ENCODE assay signal across 8 cellular contexts in the genomic region with DNA sequence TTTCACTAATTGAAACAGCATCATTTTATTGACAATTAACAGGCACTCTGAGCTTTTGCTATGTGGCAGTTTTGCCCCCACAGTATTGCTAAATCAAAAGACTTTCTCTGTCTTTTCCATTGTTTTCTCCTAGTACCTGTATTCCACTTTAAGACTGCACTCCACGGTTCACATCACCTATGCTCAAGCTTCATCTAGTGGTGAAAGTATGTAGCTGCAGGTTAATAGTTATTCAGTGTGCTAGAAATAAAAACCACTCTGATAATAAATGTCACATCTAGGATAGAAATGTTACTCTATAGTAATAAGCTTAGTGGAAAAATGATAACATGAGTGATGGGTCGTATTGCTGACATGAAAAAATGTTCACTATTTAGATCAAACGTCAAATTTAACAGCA. TPM values are rescaled to one million over a fixed set of nuclear protein-coding genes. Genes with fewer than 3 reads are reported as not detected.
DNase-seq lines count a peak whose midpoint lies in the region; ATAC-seq and TF ChIP-seq lines count a peak whose summit lies in the region.

No MANE protein-coding gene starts in this region.

- H4K20me1 ChIP-seq in DOHH2 (ENCODE audit: control insufficient read depth, insufficient read depth, low read depth, low read length) (no peaks in the 10 kb centered on the region), mammary epithelial cell (ENCODE audit: insufficient read depth, low read length) (peaks cover 4% of the 10 kb centered on the region)

- H3K4me1 ChIP-seq in DOHH2 (ENCODE audit: control insufficient read depth, low read length) (no peaks in the 10 kb centered on the region), mammary epithelial cell (ENCODE audit: insufficient read depth, low read length) (no peaks in the 10 kb centered on the region)

- POLR2A ChIA-PET in naive thymus-derived CD8-positive, alpha-beta T cell (lab: Charles Lee) = interaction anchor here (1.3 kb wide), 1 partner anchor 567 kb away, joined by 4 read pairs; the partner anchor contains the start of gene STAM2

- intact Hi-C loops in mammary epithelial cell (cut with micrococcal nuclease) = loop anchor here (2.0 to 5.0 kb wide), 4 partner anchors 179 to 734 kb away; partner anchors contain the start of genes RPRM and STAM2

- H3K27ac ChIP-seq in DOHH2 (ENCODE audit: low read depth, low read length) (no peak overlapping the region), mammary epithelial cell (ENCODE audit: insufficient read depth, low read depth, low read length) (no peak overlapping the region)

- DNase-seq in mammary epithelial cell (peak; percentile 21), osteocyte (ENCODE audit: extremely low spot score, unreplicated experiment) (no peak), NCI-H1436 (lab: John Stamatoyannopoulos, UW) (no peak), NOMO-1 (lab: John Stamatoyannopoulos, UW; ENCODE audit: unreplicated experiment in 2 of 2) (no peak)
- DNase-seq in naive thymus-derived CD8-positive, alpha-beta T cell = no peak

- no peak overlapping the region for H3K9ac ChIP-seq in mammary epithelial cell (ENCODE audit: insufficient read depth, low read length)

- peaks cover 16% of the 10 kb centered on the region for H3K36me3 Mint-ChIP-seq in osteocyte (ENCODE audit: unreplicated experiment)
- peaks cover 5 to 42% (median 11%) of the 10 kb centered on the region in 3 donors for H3K36me3 Mint-ChIP-seq in naive thymus-derived CD8-positive, alpha-beta T cell

- H3K4me3 Mint-ChIP-seq in osteocyte (ENCODE audit: unreplicated experiment) = no peak overlapping the region
- no peak overlapping the region for H3K4me3 Mint-ChIP-seq in naive thymus-derived CD8-positive, alpha-beta T cell

- peak; percentile 62 for TF ChIP-seq CTCF in DOHH2 (IDR thresholded peaks at IDR 0.05; ENCODE audit: low read depth, low read length, poor library complexity, severe bottlenecking)
- TF ChIP-seq CTCF in LNCAP (IDR thresholded peaks at IDR 0.05) = peak; percentile 56
- peak; percentile 69 to 72 for TF ChIP-seq CTCF in mammary epithelial cell (conservative IDR thresholded peaks at IDR 0.05 in 1 of 2, IDR thresholded peaks at IDR 0.05 in 1 of 2; ENCODE audit: extremely low read depth in 1 of 2, insufficient read depth in 1 of 2, low read depth in 1 of 2, low read length in 2 of 2)
- peak; percentile 43 for TF ChIP-seq CTCF in osteocyte (IDR thresholded peaks at IDR 0.05)

- H3K79me2 ChIP-seq in DOHH2 (ENCODE audit: control insufficient read depth, low read length) = peaks cover 42% of the 10 kb centered on the region
- peaks cover 6% of the 10 kb centered on the region for H3K79me2 ChIP-seq in mammary epithelial cell (ENCODE audit: insufficient read depth, low read length)

- CTCF ChIA-PET in mammary epithelial cell (lab: Charles Lee; ENCODE audit: low non-redundant PET) = interaction anchor here (0.6 kb wide), 1 partner anchor 123 kb away, joined by 4 read pairs; no protein-coding TSS in a partner anchor

- peaks cover 4% of the 10 kb centered on the region; the same call in 1 of the 2 replicates for H3F3A ChIP-seq in DOHH2 (ENCODE audit: control insufficient read depth, insufficient read depth)

- H3K27ac Mint-ChIP-seq in osteocyte (ENCODE audit: unreplicated experiment) = no peak overlapping the region
- H3K27ac Mint-ChIP-seq in naive thymus-derived CD8-positive, alpha-beta T cell = peak overlapping the region in 1 of 10 donors; percentile 66

- H3K4me1 Mint-ChIP-seq in osteocyte (ENCODE audit: unreplicated experiment) = peaks cover 7% of the 10 kb centered on the region
- H3K4me1 Mint-ChIP-seq in naive thymus-derived CD8-positive, alpha-beta T cell = peaks cover 0 to 3% (median 2%) of the 10 kb centered on the region in 4 donors

- H2AFZ ChIP-seq in mammary epithelial cell (ENCODE audit: low read depth, low read length) = no peak overlapping the region

- H3K27me3 ChIP-seq in DOHH2 (ENCODE audit: control insufficient read depth, low read length) (no peaks in the 10 kb centered on the region), mammary epithelial cell (ENCODE audit: insufficient read depth, low read length) (no peaks in the 10 kb centered on the region)

- H3K4me2 ChIP-seq in DOHH2 (ENCODE audit: low read length) (no peak overlapping the region), mammary epithelial cell (ENCODE audit: insufficient read depth, low read depth, low read length) (no peak overlapping the region)

- no peaks in the 10 kb centered on the region for H3K9me2 ChIP-seq in DOHH2 (replicated peaks; ENCODE audit: control insufficient read depth, low read length)

- 28% methylated on average over 3 of the region's 3 CpGs for WGBS in mammary epithelial cell (ENCODE audit: low coverage, missing lambda C conversion rate)

- H3K27me3 Mint-ChIP-seq in osteocyte (ENCODE audit: unreplicated experiment) = no peaks in the 10 kb centered on the region
- H3K27me3 Mint-ChIP-seq in naive thymus-derived CD8-positive, alpha-beta T cell = no peaks in the 10 kb centered on the region

- dilution Hi-C loops in mammary epithelial cell (cut with HindIII; ENCODE audit: low sequenced_read_pairs) = no loop called here

- H3K36me3 ChIP-seq in DOHH2 (ENCODE audit: control insufficient read depth, low read length) (peaks cover 80% of the 10 kb centered on the region), mammary epithelial cell (ENCODE audit: insufficient read depth, low read length) (peaks cover 12% of the 10 kb centered on the region)

- H3K4me3 ChIP-seq in DOHH2 (ENCODE audit: low read length) (no peak overlapping the region), mammary epithelial cell (replicated peaks in 1 of 3; ENCODE audit: insufficient read depth in 1 of 3, low read depth in 2 of 3, low read length in 3 of 3) (no peak overlapping the region)

- peaks cover 10% of the 10 kb centered on the region; the same call in 1 of the 2 replicates for H3K9me3 ChIP-seq in DOHH2 (ENCODE audit: control insufficient read depth, insufficient read depth, low read length)
- no peaks in the 10 kb centered on the region for H3K9me3 ChIP-seq in mammary epithelial cell (replicated peaks; ENCODE audit: insufficient read depth, low read length)

- BruUV-seq in mammary epithelial cell (replicated peaks; lab: Mats Ljungman, UMichigan) = no TSS peak

- no peaks in the 10 kb centered on the region for H3K9me3 Mint-ChIP-seq in osteocyte (ENCODE audit: unreplicated experiment)
- no peaks in the 10 kb centered on the region for H3K9me3 Mint-ChIP-seq in naive thymus-derived CD8-positive, alpha-beta T cell

- ATAC-seq in GM21526 (IDR thresholded peaks at IDR 0.05; ENCODE audit: low FRiP score, unreplicated experiment) = peak; percentile 68
- ATAC-seq in naive thymus-derived CD8-positive, alpha-beta T cell = no peak

- in situ Hi-C loops in mammary epithelial cell (cut with MboI; ENCODE audit: low sequenced_read_pairs in 2 of 2) = no loop called here

RNA-seq across cellular contexts. Expression of gene ARL6IP6, which starts 24.6 kb away (rescaled TPM):
- 10 to 100 TPM; 20.3 to 24.3 TPM for total RNA-seq in mammary epithelial cell
- polyA plus RNA-seq in mammary epithelial cell = 25.4 TPM
- 86.7 TPM for polyA minus RNA-seq in mammary epithelial cell
- total RNA-seq in osteocyte = 13.9 and 17.0 TPM in 2 replicates
- 10 to 100 TPM; 15.8 to 21.8 TPM for total RNA-seq in naive thymus-derived CD8-positive, alpha-beta T cell
- 10 to 100 TPM; 13.4 to 27.0 (median 16.1) TPM for polyA plus RNA-seq in naive thymus-derived CD8-positive, alpha-beta T cell

RNA-seq across cellular contexts. Expression of gene PRPF40A, which starts 25.7 kb away (rescaled TPM):
- total RNA-seq in mammary epithelial cell = 100 to 1,000 TPM; 126 to 133 TPM
- 78.8 TPM for polyA plus RNA-seq in mammary epithelial cell
- polyA minus RNA-seq in mammary epithelial cell = 91.4 TPM
- 83.0 and 91.7 TPM in 2 replicates for total RNA-seq in osteocyte
- 100 to 1,000 TPM; 111 to 120 TPM for total RNA-seq in naive thymus-derived CD8-positive, alpha-beta T cell
- 100 to 1,000 TPM; 104 to 118 (median 105) TPM for polyA plus RNA-seq in naive thymus-derived CD8-positive, alpha-beta T cell
